ENCODE assay signal across 1 cellular context in genomic region chr12:49890096-49890461, GRCh38.
TF ChIP-seq lines count a peak whose summit lies in the region.

No MANE protein-coding gene starts in this region.

TF ChIP-seq in K562, 482 proteins besides CTCF, POLR2A, EP300 and RAD21 (continued from another document):
- TF ChIP-seq PRDM10 (IDR thresholded peaks at IDR 0.05; ENCODE audit: partially characterized antibody) (peak; percentile 54), POLR3A (IDR thresholded peaks at IDR 0.05; ENCODE audit: borderline replicate concordance, extremely low read depth, insufficient read depth, insufficient read length) (no peak)
